In the genomic region with DNA sequence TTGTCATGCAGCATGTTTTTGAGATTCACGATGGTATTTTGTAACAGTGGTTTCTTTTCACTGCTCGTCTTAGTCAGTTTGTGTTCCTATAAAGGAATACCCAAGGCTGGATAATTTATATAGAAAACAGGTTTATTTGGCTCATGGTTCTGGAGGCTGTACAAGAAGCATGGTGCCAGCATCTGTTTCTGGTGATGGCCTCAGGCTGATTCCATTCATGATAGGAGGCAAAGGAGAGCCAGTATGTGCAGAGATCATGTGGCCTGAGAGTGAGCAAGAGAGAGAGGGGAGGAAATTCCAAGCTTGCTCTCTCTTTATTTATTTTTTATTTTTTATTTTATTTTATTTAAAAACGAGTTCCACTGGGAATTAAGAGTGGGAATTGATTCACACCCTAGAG, we compare ENCODE assay signal across 21 cellular contexts. TPM values are rescaled to one million over a fixed set of nuclear protein-coding genes. Genes with fewer than 3 reads are reported as not detected.
DNase-seq lines count a peak whose midpoint lies in the region; ATAC-seq and TF ChIP-seq lines count a peak whose summit lies in the region.
"Had no signal": no experiment of that assay in that cellular context is flagged by ENCODE, and none has a peak within 500 bp of the region (broad histone marks: within the 10 kb centered on the region; RNA-seq: fewer than 3 reads in every experiment).

No MANE protein-coding gene starts in this region.

- DNase-seq in T-helper 1 cell (no peak), nephron progenitor cell (no peak), left lung (no peak), WERI-Rb-1 (no peak)
- DNase-seq in activated naive CD8-positive, alpha-beta T cell treated with anti-CD3 and anti-CD28 coated beads, Interleukin-2, amount 50 U/mL, for 24 hours, result no peak
- DNase-seq: activated CD4-positive, alpha-beta T cell treated with anti-CD3 and anti-CD28 coated beads, Interleukin-2, amount 50 U/mL, for 48 hours; H9; hypothalamus; mucosa of descending colon; NCI-H1930; NCI-H446 treated with DMSO at 0.1 percent for 48 hours; SIG-M5; stimulated activated CD4-positive, alpha-beta T cell treated with anti-CD3 and anti-CD28 coated beads, Interleukin-4, amount 100 ng/mL, for 1 hour; stimulated activated CD8-positive, alpha-beta memory T cell treated with anti-CD3 and anti-CD28 coated beads, Interleukin-4, amount 100 ng/mL, for 48 hours had no signal

- no peaks in the 10 kb centered on the region for H3K27me3 ChIP-seq in OCI-LY3 (ENCODE audit: low read depth, low read length)
- no peaks in the 10 kb centered on the region for H3K27me3 ChIP-seq in left lung
- H3K27me3 ChIP-seq in WERI-Rb-1 (ENCODE audit: insufficient read depth, low read depth, severe bottlenecking), result no peaks in the 10 kb centered on the region
- H3K27me3 ChIP-seq: tibial nerve had no signal

- peak overlapping the region; percentile 89 for H3K4me2 ChIP-seq in OCI-LY3 (ENCODE audit: low read length)

- peak overlapping the region; percentile 97 for H3K4me3 Mint-ChIP-seq in T-helper 1 cell treated with Interleukin-12 subunit alpha and Interleukin-12 subunit beta and Interleukin-4 antibody, amounts not matched to agents 30 μg/mL and 1 μg/mL, for 36 hours
- peak overlapping the region; percentile 85 for H3K4me3 Mint-ChIP-seq in activated naive CD8-positive, alpha-beta T cell treated with anti-CD3 and anti-CD28 coated beads, Interleukin-2, amount 50 U/mL, for 24 hours
- H3K4me3 Mint-ChIP-seq in nephron progenitor cell, result peak overlapping the region; percentile 96

- H3K79me2 ChIP-seq in OCI-LY3 (ENCODE audit: low read length), result peaks cover 25% of the 10 kb centered on the region

- H3K36me3 Mint-ChIP-seq in T-helper 1 cell treated with Interleukin-12 subunit alpha and Interleukin-12 subunit beta and Interleukin-4 antibody, amounts not matched to agents 30 μg/mL and 1 μg/mL, for 36 hours (ENCODE audit: low read depth), result peaks cover 26% of the 10 kb centered on the region
- peaks cover 15% of the 10 kb centered on the region for H3K36me3 Mint-ChIP-seq in activated naive CD8-positive, alpha-beta T cell treated with anti-CD3 and anti-CD28 coated beads, Interleukin-2, amount 50 U/mL, for 24 hours (ENCODE audit: low read depth)
- no peaks in the 10 kb centered on the region for H3K36me3 Mint-ChIP-seq in nephron progenitor cell (ENCODE audit: low read depth)

- no peak overlapping the region for H3K9ac ChIP-seq in OCI-LY3 (ENCODE audit: low read length)
- H3K9ac ChIP-seq: BLaER1, parathyroid adenoma had no signal

- peaks cover 17% of the 10 kb centered on the region for H3K9me3 Mint-ChIP-seq in T-helper 1 cell treated with Interleukin-12 subunit alpha and Interleukin-12 subunit beta and Interleukin-4 antibody, amounts not matched to agents 30 μg/mL and 1 μg/mL, for 36 hours
- H3K9me3 Mint-ChIP-seq in activated naive CD8-positive, alpha-beta T cell treated with anti-CD3 and anti-CD28 coated beads, Interleukin-2, amount 50 U/mL, for 24 hours, result peaks cover 15% of the 10 kb centered on the region
- peaks cover 6% of the 10 kb centered on the region for H3K9me3 Mint-ChIP-seq in nephron progenitor cell
- H3K9me3 Mint-ChIP-seq: H9 had no signal

- peak overlapping the region; percentile 100 for H3K27ac Mint-ChIP-seq in T-helper 1 cell treated with Interleukin-12 subunit alpha and Interleukin-12 subunit beta and Interleukin-4 antibody, amounts not matched to agents 30 μg/mL and 1 μg/mL, for 36 hours
- peak overlapping the region; percentile 99 for H3K27ac Mint-ChIP-seq in activated naive CD8-positive, alpha-beta T cell treated with anti-CD3 and anti-CD28 coated beads, Interleukin-2, amount 50 U/mL, for 24 hours
- no peak overlapping the region for H3K27ac Mint-ChIP-seq in nephron progenitor cell
- H3K27ac Mint-ChIP-seq: H9 had no signal

- H2AFZ ChIP-seq in OCI-LY3 (ENCODE audit: low read depth, low read length), result no peak overlapping the region

- 0 out of 2 replicates have a peak, but pooled peaks cover 5% of the 10 kb centered on the region for H4K20me1 ChIP-seq in OCI-LY3 (ENCODE audit: insufficient read depth, low read length)

- H3K9me3 ChIP-seq in OCI-LY3 (ENCODE audit: insufficient read depth, low read length), result no peaks in the 10 kb centered on the region
- H3K9me3 ChIP-seq in left lung, result no peaks in the 10 kb centered on the region
- no peaks in the 10 kb centered on the region for H3K9me3 ChIP-seq in WERI-Rb-1 (ENCODE audit: severe bottlenecking)
- H3K9me3 ChIP-seq: mucosa of descending colon, tibial nerve had no signal

- H3K36me3 ChIP-seq in OCI-LY3 (replicated peaks; ENCODE audit: low read depth, low read length) (peaks cover 6% of the 10 kb centered on the region), left lung (no peaks in the 10 kb centered on the region), WERI-Rb-1 (peaks cover 13% of the 10 kb centered on the region)
- H3K36me3 ChIP-seq: tibial nerve had no signal

- ATAC-seq in activated naive CD8-positive, alpha-beta T cell treated with anti-CD3 and anti-CD28 coated beads, Interleukin-2, amount 50 U/mL, for 24 hours, result no peak
- ATAC-seq in HG03520 (IDR thresholded peaks at IDR 0.05; ENCODE audit: unreplicated experiment) (no peak), left lung (no peak)
- ATAC-seq: mucosa of descending colon had no signal

- H3K4me1 ChIP-seq in OCI-LY3 (ENCODE audit: low read length), result peaks cover 20% of the 10 kb centered on the region
- H3K4me1 ChIP-seq in left lung, result peaks cover 5 to 26% of the 10 kb centered on the region in 2 donors
- H3K4me1 ChIP-seq: parathyroid adenoma had no signal

- H3K27me3 Mint-ChIP-seq in T-helper 1 cell treated with Interleukin-12 subunit alpha and Interleukin-12 subunit beta and Interleukin-4 antibody, amounts not matched to agents 30 μg/mL and 1 μg/mL, for 36 hours (ENCODE audit: low read depth), result no peaks in the 10 kb centered on the region
- no peaks in the 10 kb centered on the region for H3K27me3 Mint-ChIP-seq in activated naive CD8-positive, alpha-beta T cell treated with anti-CD3 and anti-CD28 coated beads, Interleukin-2, amount 50 U/mL, for 24 hours
- H3K27me3 Mint-ChIP-seq in nephron progenitor cell (ENCODE audit: low read depth, poor library complexity), result peaks cover 4% of the 10 kb centered on the region

- TF ChIP-seq CTCF in OCI-LY3 (IDR thresholded peaks at IDR 0.05; ENCODE audit: low read depth, low read length) (no peak), nephron progenitor cell (IDR thresholded peaks at IDR 0.05) (no peak), left lung (IDR thresholded peaks at IDR 0.05) (no peak), WERI-Rb-1 (IDR thresholded peaks at IDR 0.05; ENCODE audit: low read depth, low read length) (no peak)

- peaks cover 24% of the 10 kb centered on the region for H3K4me1 Mint-ChIP-seq in T-helper 1 cell treated with Interleukin-12 subunit alpha and Interleukin-12 subunit beta and Interleukin-4 antibody, amounts not matched to agents 30 μg/mL and 1 μg/mL, for 36 hours (ENCODE audit: low read depth)
- H3K4me1 Mint-ChIP-seq in activated naive CD8-positive, alpha-beta T cell treated with anti-CD3 and anti-CD28 coated beads, Interleukin-2, amount 50 U/mL, for 24 hours, result peaks cover 32% of the 10 kb centered on the region
- H3K4me1 Mint-ChIP-seq in nephron progenitor cell, result peaks cover 28% of the 10 kb centered on the region

- no peak overlapping the region for H3K27ac ChIP-seq in OCI-LY3 (ENCODE audit: low read length)
- no peak overlapping the region for H3K27ac ChIP-seq in left lung
- no peak overlapping the region for H3K27ac ChIP-seq in WERI-Rb-1
- H3K27ac ChIP-seq: 22Rv1, BLaER1, parathyroid adenoma had no signal

- intact Hi-C loops in left lung (cut with DNase I), result loop anchor here in 1 of 2 donors (10.0 kb wide), 1 partner anchor 206 kb away; the partner anchor contains the start of gene BTG3

- peak overlapping the region; percentile 93 for H3K4me3 ChIP-seq in OCI-LY3 (ENCODE audit: low read length)
- no peak overlapping the region for H3K4me3 ChIP-seq in left lung
- H3K4me3 ChIP-seq in WERI-Rb-1 (ENCODE audit: low read depth, low read length), result no peak overlapping the region
- H3K4me3 ChIP-seq: BLaER1, mucosa of descending colon, tibial nerve had no signal

RNA-seq across cellular contexts. Expression of gene C21orf91, which starts 2.0 kb away (rescaled TPM):
- total RNA-seq in left lung, result 10 to 100 TPM; 10.8 to 24.1 TPM
